ENCODE assay signal across 9 cellular contexts in the genomic region with DNA sequence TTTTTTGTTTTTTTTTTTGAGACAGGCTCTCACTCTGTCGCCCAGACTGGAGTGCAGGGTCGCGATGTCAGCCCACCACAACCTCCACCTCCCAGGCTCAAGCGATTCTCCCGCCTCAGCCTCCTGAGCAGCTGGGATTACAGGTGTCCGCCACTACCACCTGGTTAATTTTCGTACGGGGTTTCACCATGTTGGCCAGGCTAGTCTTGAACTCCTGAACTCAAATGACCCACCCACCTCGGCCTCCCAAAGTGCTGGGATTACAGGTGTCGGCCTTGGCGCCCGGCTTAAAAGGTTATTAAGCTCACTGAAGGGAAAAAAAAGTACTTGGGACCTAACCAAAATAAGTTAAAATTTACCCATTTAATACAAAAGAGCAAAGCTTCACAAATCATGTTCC. TPM values are rescaled to one million over a fixed set of nuclear protein-coding genes. Genes with fewer than 3 reads are reported as not detected.
DNase-seq lines count a peak whose midpoint lies in the region; ATAC-seq, FAIRE-seq and TF ChIP-seq lines count a peak whose summit lies in the region.
"Had no signal": no experiment of that assay in that cellular context is flagged by ENCODE, and none has a peak within 500 bp of the region (broad histone marks: within the 10 kb centered on the region; RNA-seq: fewer than 3 reads in every experiment).

No MANE protein-coding gene starts in this region.

- H3K4me1 ChIP-seq in ES-I3 (ENCODE audit: insufficient read depth, low read length) (peaks cover 8% of the 10 kb centered on the region; the same call in 1 of the 2 replicates), NT2/D1 (ENCODE audit: insufficient read depth, insufficient read length) (peaks cover 2% of the 10 kb centered on the region)

- H3K4me3 ChIP-seq in NT2/D1 (ENCODE audit: insufficient read length, low read depth) = peak overlapping the region; percentile 66

- H3K9ac ChIP-seq in ES-I3 (ENCODE audit: low read depth, low read length) (peak overlapping the region; percentile 50; the same call in 1 of the 2 replicates), NT2/D1 (ENCODE audit: insufficient read length, low read depth) (peak overlapping the region; percentile 82)

- H3K36me3 ChIP-seq in ES-I3 (ENCODE audit: insufficient read depth, low read length) (peaks cover 4% of the 10 kb centered on the region), NT2/D1 (ENCODE audit: insufficient read depth, insufficient read length, low read length) (peaks cover 43% of the 10 kb centered on the region)

- H3K4me3 Mint-ChIP-seq in osteocyte (ENCODE audit: unreplicated experiment) = peak overlapping the region; percentile 74

- no peaks in the 10 kb centered on the region for H3K9me3 Mint-ChIP-seq in osteocyte (ENCODE audit: unreplicated experiment)

- TF ChIP-seq CTCF in osteocyte (IDR thresholded peaks at IDR 0.05) = no peak

- H3K9me3 ChIP-seq in ES-I3 (ENCODE audit: control insufficient read depth, insufficient read depth, low read length) (0 out of 2 replicates have a peak, but pooled peaks cover under 1% of the 10 kb centered on the region), NT2/D1 (ENCODE audit: insufficient read depth, low read length) (no peaks in the 10 kb centered on the region; the same call in 1 of the 2 replicates)

- no peak overlapping the region for H3K27ac Mint-ChIP-seq in osteocyte (ENCODE audit: unreplicated experiment)

- DNase-seq in NT2/D1 (ENCODE audit: low read depth, low spot score) (no peak), osteocyte (ENCODE audit: extremely low spot score, unreplicated experiment) (no peak), occipital lobe (lab: John Stamatoyannopoulos, UW) (no peak), GM12891 (ENCODE audit: insufficient read length, low spot score) (no peak)
- DNase-seq: activated CD4-positive, alpha-beta T cell treated with anti-CD3 and anti-CD28 coated beads for 48 hours; NK-92 treated with Interleukin-12 subunit alpha and Interleukin-12 subunit beta, amount 100 ng/mL, for 24 hours had no signal

- peaks cover 10% of the 10 kb centered on the region for H3K36me3 Mint-ChIP-seq in osteocyte (ENCODE audit: unreplicated experiment)

- ATAC-seq in GM18519 (IDR thresholded peaks at IDR 0.05; ENCODE audit: low FRiP score, unreplicated experiment) = no peak

- no peaks in the 10 kb centered on the region for H3K27me3 Mint-ChIP-seq in osteocyte (ENCODE audit: unreplicated experiment)

- no peak for FAIRE-seq in GM12891 (lab: Jason Lieb, UNC)

- peaks cover 23% of the 10 kb centered on the region for H3K4me1 Mint-ChIP-seq in osteocyte (ENCODE audit: unreplicated experiment)

- peak overlapping the region; percentile 3 for H3K27ac ChIP-seq in cingulate gyrus (ENCODE audit: low read depth, low read length)

- no peak for TF ChIP-seq POLR2A in GM12891 (IDR thresholded peaks at IDR 0.05; ENCODE audit: low read depth, low read length)

- peaks cover 3% of the 10 kb centered on the region for H3K27me3 ChIP-seq in NT2/D1 (ENCODE audit: insufficient read depth, insufficient read length)

TF ChIP-seq in GM12891, 5 proteins besides CTCF, POLR2A, EP300 and RAD21:
- TF ChIP-seq POLR2AphosphoS5 (IDR thresholded peaks at IDR 0.05; ENCODE audit: low read depth, low read length) (no peak), PAX5 (IDR thresholded peaks at IDR 0.05; ENCODE audit: insufficient read depth, low read length, severe bottlenecking) (no peak)
TF ChIP-seq in GM12891: peak in this region for 0.

RNA-seq across cellular contexts. Expression of a gene that starts 1.9 kb away (rescaled TPM):
- total RNA-seq in osteocyte (12.2 and 12.8 TPM in 2 replicates), occipital lobe (12.3 TPM)
- 9.5 TPM for polyA plus RNA-seq in GM12891 (2012; ENCODE audit: low read depth, missing spikeins)

RNA-seq across cellular contexts. Expression of a gene that starts 42.9 kb away (rescaled TPM):
- total RNA-seq in osteocyte (1.7 and 1.8 TPM in 2 replicates), occipital lobe (37.1 TPM)
- polyA plus RNA-seq in GM12891 (2012; ENCODE audit: low read depth, missing spikeins) = 1.6 TPM

RNA-seq across cellular contexts. Expression of a gene that starts 55.1 kb away (rescaled TPM):
- 47.2 and 48.9 TPM in 2 replicates for total RNA-seq in osteocyte
- 21.5 TPM for total RNA-seq in occipital lobe
- 25.8 TPM for polyA plus RNA-seq in GM12891 (2012; ENCODE audit: low read depth, missing spikeins)

Comparison
In these comparisons a context has a peak if more than half of its experiments do, and no peak if none do; other contexts are left out.
1. RNA of a gene that starts 42.9 kb away (total RNA-seq): 37.1 TPM in occipital lobe (single experiment); 1.7 to 1.8 TPM in osteocyte; every median in the first group is over 10 times any median in the second.